In the genomic region with DNA sequence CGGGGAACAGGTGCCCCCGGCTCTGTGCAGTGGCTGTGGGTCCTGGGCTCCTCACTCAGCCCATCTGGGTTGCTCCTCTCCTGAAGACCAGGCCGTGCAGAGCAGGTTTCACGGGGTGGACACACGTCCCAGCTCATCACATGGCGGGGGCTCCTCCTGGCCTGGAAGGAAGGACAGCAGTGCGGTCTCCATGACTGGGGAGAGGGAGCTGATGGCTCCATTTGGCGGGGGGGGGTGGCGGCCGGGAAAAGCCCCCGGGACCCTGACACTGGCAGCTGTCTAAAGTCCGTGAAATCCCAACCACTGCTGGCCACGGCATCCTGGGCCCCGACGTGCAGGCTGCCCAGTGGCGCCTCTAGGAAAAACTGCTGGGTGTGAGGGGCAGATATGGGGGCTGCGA, we compare ENCODE assay signal across 3 cellular contexts. TPM values are rescaled to one million over a fixed set of nuclear protein-coding genes. Genes with fewer than 3 reads are reported as not detected.
"Had no signal": no experiment of that assay in that cellular context is flagged by ENCODE, and none has a peak within 500 bp of the region (broad histone marks: within the 10 kb centered on the region; RNA-seq: fewer than 3 reads in every experiment).

No MANE protein-coding gene starts in this region.

- H3K4me3 ChIP-seq: GM12878 had no signal

- DNase-seq: GDM1, GF-D8 had no signal

RNA-seq across cellular contexts. Expression of a gene that starts 19.0 kb away (rescaled TPM):
- total RNA-seq: GM12878 had no signal
- polyA plus RNA-seq: GM12878 had no signal
